In genomic region chr1:152777510-152778137, GRCh38 we compare ENCODE assay signal across 12 cellular contexts. TPM values are rescaled to one million over a fixed set of nuclear protein-coding genes. Genes with fewer than 3 reads are reported as not detected.
A peak's percentile ranks its signal among the peaks of the same experiment; 100 is the strongest.
DNase-seq lines count a peak whose midpoint lies in the region; ATAC-seq and TF ChIP-seq lines count a peak whose summit lies in the region.
"Had no signal": no experiment of that assay in that cellular context is flagged by ENCODE, and none has a peak within 500 bp of the region (broad histone marks: within the 10 kb centered on the region; RNA-seq: fewer than 3 reads in every experiment).

No MANE protein-coding gene starts in this region.

- no peaks in the 10 kb centered on the region for H3K36me3 ChIP-seq in BE2C
- H3K36me3 ChIP-seq: cardiac muscle cell, suprapubic skin had no signal

- H3K4me3 ChIP-seq in BE2C (ENCODE audit: low read depth, low read length), result no peak overlapping the region
- H3K4me3 ChIP-seq: cardiac muscle cell, hepatocyte, suprapubic skin had no signal

- H3K9me3 Mint-ChIP-seq in activated T-cell treated with anti-CD3 and anti-CD28 coated beads, Interleukin-2, amount 50 U/mL, for 4 hours, result no peaks in the 10 kb centered on the region

- no peaks in the 10 kb centered on the region for H3K27me3 ChIP-seq in BE2C
- H3K27me3 ChIP-seq: cardiac muscle cell, hepatocyte, suprapubic skin had no signal

- no peak overlapping the region for H3K4me3 Mint-ChIP-seq in activated T-cell treated with anti-CD3 and anti-CD28 coated beads, Interleukin-2, amount 50 U/mL, for 4 hours

- H3K27me3 Mint-ChIP-seq in activated T-cell treated with anti-CD3 and anti-CD28 coated beads, Interleukin-2, amount 50 U/mL, for 4 hours (ENCODE audit: low read depth), result peaks cover 35% of the 10 kb centered on the region

- peak; percentile 61 for TF ChIP-seq CTCF in BE2C (IDR thresholded peaks at IDR 0.05; ENCODE audit: low read depth, low read length)

- H3K4me1 ChIP-seq in BE2C, result no peaks in the 10 kb centered on the region
- H3K4me1 ChIP-seq: suprapubic skin had no signal

- no peak for ATAC-seq in activated T-cell treated with anti-CD3 and anti-CD28 coated beads, Interleukin-2, amount 50 U/mL, for 4 hours
- no peak for ATAC-seq in HG02852 (IDR thresholded peaks at IDR 0.05; ENCODE audit: unreplicated experiment)

- no peaks in the 10 kb centered on the region for H3K36me3 Mint-ChIP-seq in activated T-cell treated with anti-CD3 and anti-CD28 coated beads, Interleukin-2, amount 50 U/mL, for 4 hours (ENCODE audit: insufficient read depth)

- DNase-seq in BE2C, result peak; percentile 47
- DNase-seq in ELR (ENCODE audit: low read depth), result peak; percentile 47
- DNase-seq in MV-4-11 (lab: John Stamatoyannopoulos, UW), result peak; percentile 29
- peak; percentile 5 for DNase-seq in dermis blood vessel endothelial cell
- no peak for DNase-seq in NCI-H345 treated with DMSO at 0.1 percent for 48 hours (lab: John Stamatoyannopoulos, UW; ENCODE audit: unreplicated experiment)
- DNase-seq in HK-2 (ENCODE audit: unreplicated experiment), result no peak
- no peak for DNase-seq in activated T-cell treated with anti-CD3 and anti-CD28 coated beads, Interleukin-2, amount 50 U/mL, for 4 hours
- DNase-seq: GOT3 had no signal

- H3K4me1 Mint-ChIP-seq in activated T-cell treated with anti-CD3 and anti-CD28 coated beads, Interleukin-2, amount 50 U/mL, for 4 hours (ENCODE audit: low read depth), result no peaks in the 10 kb centered on the region

- H3K9me3 ChIP-seq in BE2C, result no peaks in the 10 kb centered on the region
- H3K9me3 ChIP-seq: suprapubic skin had no signal

RNA-seq across cellular contexts. Expression of gene LCE1F, which starts 2.7 kb away (rescaled TPM):
- polyA plus RNA-seq in BE2C (2012; ENCODE audit: insufficient read depth, insufficient read length, low read depth), result not detected
- not detected in 2 replicates for total RNA-seq in dermis blood vessel endothelial cell
- total RNA-seq in activated T-cell treated with anti-CD3 and anti-CD28 coated beads, Interleukin-2, amount 50 U/mL, for 4 hours, result not detected
- total RNA-seq: cardiac muscle cell, hepatocyte had no signal
- polyA plus RNA-seq: cardiac muscle cell, hepatocyte had no signal

RNA-seq across cellular contexts. Expression of gene LCE1E, which starts 8.4 kb away (rescaled TPM):
- not detected for polyA plus RNA-seq in BE2C (2012; ENCODE audit: insufficient read depth, insufficient read length, low read depth)
- not detected in 2 replicates for total RNA-seq in dermis blood vessel endothelial cell
- not detected for total RNA-seq in activated T-cell treated with anti-CD3 and anti-CD28 coated beads, Interleukin-2, amount 50 U/mL, for 4 hours
- total RNA-seq: cardiac muscle cell, hepatocyte had no signal
- polyA plus RNA-seq: cardiac muscle cell, hepatocyte had no signal

RNA-seq across cellular contexts. Expression of gene LCE1D, which starts 18.9 kb away (rescaled TPM):
- not detected for polyA plus RNA-seq in BE2C (2012; ENCODE audit: insufficient read depth, insufficient read length, low read depth)
- not detected in 2 replicates for total RNA-seq in dermis blood vessel endothelial cell
- not detected for total RNA-seq in activated T-cell treated with anti-CD3 and anti-CD28 coated beads, Interleukin-2, amount 50 U/mL, for 4 hours
- total RNA-seq: cardiac muscle cell, hepatocyte had no signal
- polyA plus RNA-seq: cardiac muscle cell, hepatocyte had no signal

RNA-seq across cellular contexts. Expression of gene KPRP, which starts 19.8 kb away (rescaled TPM):
- not detected for polyA plus RNA-seq in BE2C (2012; ENCODE audit: insufficient read depth, insufficient read length, low read depth)
- not detected in 2 replicates for total RNA-seq in dermis blood vessel endothelial cell
- not detected for total RNA-seq in activated T-cell treated with anti-CD3 and anti-CD28 coated beads, Interleukin-2, amount 50 U/mL, for 4 hours
- total RNA-seq: cardiac muscle cell, hepatocyte had no signal
- polyA plus RNA-seq: cardiac muscle cell, hepatocyte had no signal

RNA-seq across cellular contexts. Expression of gene LCE1C, which starts 28.8 kb away (rescaled TPM):
- polyA plus RNA-seq in BE2C (2012; ENCODE audit: insufficient read depth, insufficient read length, low read depth), result not detected
- not detected in 2 replicates for total RNA-seq in dermis blood vessel endothelial cell
- not detected for total RNA-seq in activated T-cell treated with anti-CD3 and anti-CD28 coated beads, Interleukin-2, amount 50 U/mL, for 4 hours
- total RNA-seq: cardiac muscle cell, hepatocyte had no signal
- polyA plus RNA-seq: cardiac muscle cell, hepatocyte had no signal

Comparison
In these comparisons a context has a peak if more than half of its experiments do, and no peak if none do; other contexts are left out.
1. DNase-seq: peak in BE2C (single experiment), ELR (single experiment), MV-4-11 (single experiment) and dermis blood vessel endothelial cell (single experiment); none in NCI-H345 treated with DMSO at 0.1 percent for 48 hours (single experiment), HK-2 (single experiment) and activated T-cell treated with anti-CD3 and anti-CD28 coated beads, Interleukin-2, amount 50 U/mL, for 4 hours (single experiment).